Comparison of ENCODE assay signal across 1 cellular context in the genomic region with DNA sequence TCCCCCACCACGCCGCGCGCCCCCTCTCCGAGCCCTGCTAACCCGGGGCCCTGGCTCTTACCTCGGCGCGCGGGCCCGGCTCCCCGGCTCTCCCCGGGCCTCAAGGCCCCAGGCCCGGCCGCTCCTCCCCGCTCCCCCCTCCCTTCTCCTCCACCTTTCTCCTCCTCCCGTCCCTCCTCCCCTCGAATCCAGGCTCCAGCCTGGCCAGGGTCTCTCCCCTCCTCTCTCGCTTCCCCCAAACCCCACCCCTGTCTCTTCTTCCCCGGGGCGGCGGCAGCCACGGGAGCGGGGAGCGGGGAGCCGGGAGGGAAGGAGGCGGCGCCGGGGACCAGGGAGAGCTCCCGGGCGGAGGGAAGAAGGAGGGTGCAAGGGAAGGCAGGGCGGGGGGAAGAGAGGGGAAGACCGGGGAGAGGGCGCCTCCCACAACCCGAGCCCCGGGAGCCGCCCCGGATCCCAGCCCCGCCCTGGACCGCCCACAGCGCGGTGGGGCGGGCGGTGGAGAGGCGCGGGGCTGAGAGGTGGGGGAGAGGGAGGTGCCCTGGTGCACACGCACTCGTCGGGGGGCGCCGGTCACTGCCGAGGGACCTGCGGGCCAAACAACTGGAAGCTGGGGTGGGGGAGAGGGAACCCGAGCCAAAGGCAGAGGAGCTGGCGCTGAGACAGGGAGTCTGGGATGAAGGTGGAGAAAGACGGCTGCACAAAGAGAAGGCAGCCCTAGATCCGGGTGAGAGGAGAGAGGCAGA.
TF ChIP-seq lines count a peak whose summit lies in the region.

TSS of gene GABBR1 (minus strand) at position 395 of the 743 bp plus-strand sequence. CDS start 798 bp downstream, outside the sequence.

TF ChIP-seq in HEK293, 187 proteins besides CTCF, POLR2A, EP300 and RAD21 (continued from another document and continues in another):
- TF ChIP-seq KLF10 (tag by site-specific recombination; IDR thresholded peaks at IDR 0.05) (no peak), ZNF473 (tag by site-specific recombination; IDR thresholded peaks at IDR 0.05) (no peak), ZNF184 (tag by site-specific recombination; IDR thresholded peaks at IDR 0.05) (no peak), PRDM6 (tag by site-specific recombination; IDR thresholded peaks at IDR 0.05) (no peak), ZSCAN5A (tag by site-specific recombination; IDR thresholded peaks at IDR 0.05) (no peak), ZBTB21 (tag by site-specific recombination; IDR thresholded peaks at IDR 0.05) (no peak), ZNF16 (tag by site-specific recombination; IDR thresholded peaks at IDR 0.05; ENCODE audit: low read depth) (no peak), ZNF433 (tag by site-specific recombination; IDR thresholded peaks at IDR 0.05; ENCODE audit: low read depth) (no peak), ZNF138 (tag by site-specific recombination; IDR thresholded peaks at IDR 0.05; ENCODE audit: borderline replicate concordance) (no peak), ZNF223 (tag by site-specific recombination; IDR thresholded peaks at IDR 0.05) (no peak), ZNF311 (tag by site-specific recombination; IDR thresholded peaks at IDR 0.05; ENCODE audit: borderline replicate concordance) (no peak), ZFP37 (tag by site-specific recombination; IDR thresholded peaks at IDR 0.05) (no peak), ZBTB48 (tag by site-specific recombination; IDR thresholded peaks at IDR 0.05) (peak; percentile 70; the same call in 1 of the 2 replicates), ZBTB1 (tag by site-specific recombination; IDR thresholded peaks at IDR 0.05) (no peak), ZNF155 (tag by site-specific recombination; IDR thresholded peaks at IDR 0.05) (no peak), ZNF623 (tag by site-specific recombination; IDR thresholded peaks at IDR 0.05) (no peak), ZNF501 (tag by site-specific recombination; IDR thresholded peaks at IDR 0.05) (no peak), GLIS2 (tag by site-specific recombination; IDR thresholded peaks at IDR 0.05) (peak; percentile 95), ZNF830 (tag by site-specific recombination; IDR thresholded peaks at IDR 0.05; ENCODE audit: low read depth) (no peak), ZNF280C (tag by site-specific recombination; IDR thresholded peaks at IDR 0.05) (no peak), ZNF26 (tag by site-specific recombination; IDR thresholded peaks at IDR 0.05) (no peak), WT1 (tag by site-specific recombination; IDR thresholded peaks at IDR 0.05) (peak; percentile 85), EGR2 (tag by site-specific recombination; IDR thresholded peaks at IDR 0.05; ENCODE audit: low read depth) (peak; percentile 86), OSR2 (tag by site-specific recombination; IDR thresholded peaks at IDR 0.05) (no peak), ZNF510 (tag by site-specific recombination; IDR thresholded peaks at IDR 0.05; ENCODE audit: insufficient replicate concordance) (no peak), ZNF521 (tag by site-specific recombination; IDR thresholded peaks at IDR 0.05) (no peak), IKZF3 (tag by site-specific recombination; IDR thresholded peaks at IDR 0.05) (peak; percentile 92), ZNF600 (tag by site-specific recombination; IDR thresholded peaks at IDR 0.05) (no peak), SP7 (tag by site-specific recombination; IDR thresholded peaks at IDR 0.05) (peak; percentile 73), SALL2 (tag by site-specific recombination; IDR thresholded peaks at IDR 0.05; ENCODE audit: borderline replicate concordance) (no peak)
- TF ChIP-seq, protein P1, sequence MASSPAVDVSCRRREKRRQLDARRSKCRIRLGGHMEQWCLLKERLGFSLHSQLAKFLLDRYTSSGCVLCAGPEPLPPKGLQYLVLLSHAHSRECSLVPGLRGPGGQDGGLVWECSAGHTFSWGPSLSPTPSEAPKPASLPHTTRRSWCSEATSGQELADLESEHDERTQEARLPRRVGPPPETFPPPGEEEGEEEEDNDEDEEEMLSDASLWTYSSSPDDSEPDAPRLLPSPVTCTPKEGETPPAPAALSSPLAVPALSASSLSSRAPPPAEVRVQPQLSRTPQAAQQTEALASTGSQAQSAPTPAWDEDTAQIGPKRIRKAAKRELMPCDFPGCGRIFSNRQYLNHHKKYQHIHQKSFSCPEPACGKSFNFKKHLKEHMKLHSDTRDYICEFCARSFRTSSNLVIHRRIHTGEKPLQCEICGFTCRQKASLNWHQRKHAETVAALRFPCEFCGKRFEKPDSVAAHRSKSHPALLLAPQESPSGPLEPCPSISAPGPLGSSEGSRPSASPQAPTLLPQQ (tag by site-specific recombination; IDR thresholded peaks at IDR 0.05) = no peak
- TF ChIP-seq, protein P2, sequence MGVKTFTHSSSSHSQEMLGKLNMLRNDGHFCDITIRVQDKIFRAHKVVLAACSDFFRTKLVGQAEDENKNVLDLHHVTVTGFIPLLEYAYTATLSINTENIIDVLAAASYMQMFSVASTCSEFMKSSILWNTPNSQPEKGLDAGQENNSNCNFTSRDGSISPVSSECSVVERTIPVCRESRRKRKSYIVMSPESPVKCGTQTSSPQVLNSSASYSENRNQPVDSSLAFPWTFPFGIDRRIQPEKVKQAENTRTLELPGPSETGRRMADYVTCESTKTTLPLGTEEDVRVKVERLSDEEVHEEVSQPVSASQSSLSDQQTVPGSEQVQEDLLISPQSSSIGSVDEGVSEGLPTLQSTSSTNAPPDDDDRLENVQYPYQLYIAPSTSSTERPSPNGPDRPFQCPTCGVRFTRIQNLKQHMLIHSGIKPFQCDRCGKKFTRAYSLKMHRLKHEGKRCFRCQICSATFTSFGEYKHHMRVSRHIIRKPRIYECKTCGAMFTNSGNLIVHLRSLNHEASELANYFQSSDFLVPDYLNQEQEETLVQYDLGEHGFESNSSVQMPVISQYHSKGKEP (tag by site-specific recombination; IDR thresholded peaks at IDR 0.05) = no peak
- TF ChIP-seq, protein P3, sequence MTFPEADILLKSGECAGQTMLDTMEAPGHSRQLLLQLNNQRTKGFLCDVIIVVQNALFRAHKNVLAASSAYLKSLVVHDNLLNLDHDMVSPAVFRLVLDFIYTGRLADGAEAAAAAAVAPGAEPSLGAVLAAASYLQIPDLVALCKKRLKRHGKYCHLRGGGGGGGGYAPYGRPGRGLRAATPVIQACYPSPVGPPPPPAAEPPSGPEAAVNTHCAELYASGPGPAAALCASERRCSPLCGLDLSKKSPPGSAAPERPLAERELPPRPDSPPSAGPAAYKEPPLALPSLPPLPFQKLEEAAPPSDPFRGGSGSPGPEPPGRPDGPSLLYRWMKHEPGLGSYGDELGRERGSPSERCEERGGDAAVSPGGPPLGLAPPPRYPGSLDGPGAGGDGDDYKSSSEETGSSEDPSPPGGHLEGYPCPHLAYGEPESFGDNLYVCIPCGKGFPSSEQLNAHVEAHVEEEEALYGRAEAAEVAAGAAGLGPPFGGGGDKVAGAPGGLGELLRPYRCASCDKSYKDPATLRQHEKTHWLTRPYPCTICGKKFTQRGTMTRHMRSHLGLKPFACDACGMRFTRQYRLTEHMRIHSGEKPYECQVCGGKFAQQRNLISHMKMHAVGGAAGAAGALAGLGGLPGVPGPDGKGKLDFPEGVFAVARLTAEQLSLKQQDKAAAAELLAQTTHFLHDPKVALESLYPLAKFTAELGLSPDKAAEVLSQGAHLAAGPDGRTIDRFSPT (tag by site-specific recombination; IDR thresholded peaks at IDR 0.05) = no peak
- TF ChIP-seq, protein P4, sequence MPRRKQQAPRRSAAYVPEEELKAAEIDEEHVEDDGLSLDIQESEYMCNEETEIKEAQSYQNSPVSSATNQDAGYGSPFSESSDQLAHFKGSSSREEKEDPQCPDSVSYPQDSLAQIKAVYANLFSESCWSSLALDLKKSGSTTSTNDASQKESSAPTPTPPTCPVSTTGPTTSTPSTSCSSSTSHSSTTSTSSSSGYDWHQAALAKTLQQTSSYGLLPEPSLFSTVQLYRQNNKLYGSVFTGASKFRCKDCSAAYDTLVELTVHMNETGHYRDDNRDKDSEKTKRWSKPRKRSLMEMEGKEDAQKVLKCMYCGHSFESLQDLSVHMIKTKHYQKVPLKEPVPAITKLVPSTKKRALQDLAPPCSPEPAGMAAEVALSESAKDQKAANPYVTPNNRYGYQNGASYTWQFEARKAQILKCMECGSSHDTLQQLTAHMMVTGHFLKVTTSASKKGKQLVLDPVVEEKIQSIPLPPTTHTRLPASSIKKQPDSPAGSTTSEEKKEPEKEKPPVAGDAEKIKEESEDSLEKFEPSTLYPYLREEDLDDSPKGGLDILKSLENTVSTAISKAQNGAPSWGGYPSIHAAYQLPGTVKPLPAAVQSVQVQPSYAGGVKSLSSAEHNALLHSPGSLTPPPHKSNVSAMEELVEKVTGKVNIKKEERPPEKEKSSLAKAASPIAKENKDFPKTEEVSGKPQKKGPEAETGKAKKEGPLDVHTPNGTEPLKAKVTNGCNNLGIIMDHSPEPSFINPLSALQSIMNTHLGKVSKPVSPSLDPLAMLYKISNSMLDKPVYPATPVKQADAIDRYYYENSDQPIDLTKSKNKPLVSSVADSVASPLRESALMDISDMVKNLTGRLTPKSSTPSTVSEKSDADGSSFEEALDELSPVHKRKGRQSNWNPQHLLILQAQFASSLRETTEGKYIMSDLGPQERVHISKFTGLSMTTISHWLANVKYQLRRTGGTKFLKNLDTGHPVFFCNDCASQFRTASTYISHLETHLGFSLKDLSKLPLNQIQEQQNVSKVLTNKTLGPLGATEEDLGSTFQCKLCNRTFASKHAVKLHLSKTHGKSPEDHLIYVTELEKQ (tag by site-specific recombination; IDR thresholded peaks at IDR 0.05; ENCODE audit: borderline replicate concordance) = no peak
- TF ChIP-seq, protein P5, sequence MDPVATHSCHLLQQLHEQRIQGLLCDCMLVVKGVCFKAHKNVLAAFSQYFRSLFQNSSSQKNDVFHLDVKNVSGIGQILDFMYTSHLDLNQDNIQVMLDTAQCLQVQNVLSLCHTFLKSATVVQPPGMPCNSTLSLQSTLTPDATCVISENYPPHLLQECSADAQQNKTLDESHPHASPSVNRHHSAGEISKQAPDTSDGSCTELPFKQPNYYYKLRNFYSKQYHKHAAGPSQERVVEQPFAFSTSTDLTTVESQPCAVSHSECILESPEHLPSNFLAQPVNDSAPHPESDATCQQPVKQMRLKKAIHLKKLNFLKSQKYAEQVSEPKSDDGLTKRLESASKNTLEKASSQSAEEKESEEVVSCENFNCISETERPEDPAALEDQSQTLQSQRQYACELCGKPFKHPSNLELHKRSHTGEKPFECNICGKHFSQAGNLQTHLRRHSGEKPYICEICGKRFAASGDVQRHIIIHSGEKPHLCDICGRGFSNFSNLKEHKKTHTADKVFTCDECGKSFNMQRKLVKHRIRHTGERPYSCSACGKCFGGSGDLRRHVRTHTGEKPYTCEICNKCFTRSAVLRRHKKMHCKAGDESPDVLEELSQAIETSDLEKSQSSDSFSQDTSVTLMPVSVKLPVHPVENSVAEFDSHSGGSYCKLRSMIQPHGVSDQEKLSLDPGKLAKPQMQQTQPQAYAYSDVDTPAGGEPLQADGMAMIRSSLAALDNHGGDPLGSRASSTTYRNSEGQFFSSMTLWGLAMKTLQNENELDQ (tag by site-specific recombination; IDR thresholded peaks at IDR 0.05; ENCODE audit: low read depth) = no peak
- TF ChIP-seq, protein P6, sequence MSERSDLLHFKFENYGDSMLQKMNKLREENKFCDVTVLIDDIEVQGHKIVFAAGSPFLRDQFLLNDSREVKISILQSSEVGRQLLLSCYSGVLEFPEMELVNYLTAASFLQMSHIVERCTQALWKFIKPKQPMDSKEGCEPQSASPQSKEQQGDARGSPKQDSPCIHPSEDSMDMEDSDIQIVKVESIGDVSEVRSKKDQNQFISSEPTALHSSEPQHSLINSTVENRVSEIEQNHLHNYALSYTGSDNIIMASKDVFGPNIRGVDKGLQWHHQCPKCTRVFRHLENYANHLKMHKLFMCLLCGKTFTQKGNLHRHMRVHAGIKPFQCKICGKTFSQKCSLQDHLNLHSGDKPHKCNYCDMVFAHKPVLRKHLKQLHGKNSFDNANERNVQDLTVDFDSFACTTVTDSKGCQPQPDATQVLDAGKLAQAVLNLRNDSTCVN (tag by site-specific recombination; optimal IDR thresholded peaks at IDR 0.05) = peak; percentile 69
